ENCODE assay signal across 10 cellular contexts in the genomic region with DNA sequence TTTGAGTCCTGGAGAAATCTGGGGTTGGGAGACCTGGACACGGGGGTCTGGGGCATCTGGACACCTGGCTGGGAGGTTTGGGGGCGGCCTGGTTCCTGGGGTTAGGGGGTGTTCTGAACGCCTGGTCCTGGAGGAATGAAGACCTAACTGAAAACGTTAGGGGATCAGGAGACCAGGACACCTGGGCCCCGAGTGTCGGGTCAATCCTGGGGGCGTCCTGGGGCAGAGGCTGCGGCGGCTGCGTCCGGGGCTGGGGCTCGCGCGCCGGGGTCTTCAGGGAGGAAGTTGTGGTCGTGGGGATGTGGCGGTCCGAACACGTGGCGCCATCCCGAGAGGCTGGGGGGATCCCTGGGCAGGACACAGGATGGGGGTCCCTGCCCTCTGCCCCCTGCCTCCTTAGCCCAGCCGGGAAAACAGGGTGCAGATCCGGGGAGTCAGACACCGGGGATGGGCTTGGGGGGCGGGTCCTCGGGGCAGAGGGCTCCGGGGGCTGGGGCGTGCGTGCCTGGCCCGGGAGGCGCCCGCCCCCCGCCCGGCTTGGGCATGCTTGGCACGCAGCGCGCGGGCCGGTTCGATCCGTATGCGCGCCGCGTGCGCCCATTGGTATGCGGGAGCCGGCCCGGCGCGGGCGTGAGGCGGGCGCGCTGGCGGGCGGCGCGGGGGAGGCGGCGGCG. TPM values are rescaled to one million over a fixed set of nuclear protein-coding genes. Genes with fewer than 3 reads are reported as not detected.
DNase-seq lines count a peak whose midpoint lies in the region; ATAC-seq, FAIRE-seq and TF ChIP-seq lines count a peak whose summit lies in the region.
"Had no signal": no experiment of that assay in that cellular context is flagged by ENCODE, and none has a peak within 500 bp of the region (broad histone marks: within the 10 kb centered on the region; RNA-seq: fewer than 3 reads in every experiment).

No MANE protein-coding gene starts in this region.

- no peaks in the 10 kb centered on the region for H3K9me3 Mint-ChIP-seq in activated CD8-positive, alpha-beta T cell treated with anti-CD3 and anti-CD28 coated beads for 36 hours
- H3K9me3 Mint-ChIP-seq: CD8-positive, alpha-beta memory T cell had no signal

- no peak for FAIRE-seq in GM19239 (lab: Jason Lieb, UNC)

- peaks cover 45% of the 10 kb centered on the region for H3K27me3 Mint-ChIP-seq in activated CD8-positive, alpha-beta T cell treated with anti-CD3 and anti-CD28 coated beads for 36 hours

- H3K27ac ChIP-seq in heart left ventricle (no peak overlapping the region), urinary bladder (ENCODE audit: low read depth) (no peak overlapping the region)
- H3K27ac ChIP-seq: brain microvascular endothelial cell had no signal

- intact Hi-C loops in heart left ventricle (cut with DNase I), result no loop called here
- intact Hi-C loops in left ventricle myocardium superior (cut with micrococcal nuclease), result no loop called here
- intact Hi-C loops in activated CD8-positive, alpha-beta T cell treated with anti-CD3 and anti-CD28 coated beads for 36 hours (cut with micrococcal nuclease), result no loop called here

- CTCF ChIA-PET in activated CD8-positive, alpha-beta T cell treated with anti-CD3 and anti-CD28 coated beads for 36 hours (lab: Charles Lee), result interaction anchor here (1.1 to 6.6 kb wide), 4 partner anchors 7 to 224 kb away, joined by 3 to 60 read pairs (median 4); no protein-coding TSS in a partner anchor

- ATAC-seq in heart left ventricle, result no peak
- no peak for ATAC-seq in left ventricle myocardium superior
- ATAC-seq in activated CD8-positive, alpha-beta T cell treated with anti-CD3 and anti-CD28 coated beads for 36 hours, result peak; percentile 34
- ATAC-seq in HG03095 (IDR thresholded peaks at IDR 0.05; ENCODE audit: unreplicated experiment), result no peak

- POLR2A ChIA-PET in activated CD8-positive, alpha-beta T cell treated with anti-CD3 and anti-CD28 coated beads for 36 hours (lab: Charles Lee), result interaction anchor here (0.6 to 1.6 kb wide), 3 partner anchors 14 to 251 kb away, joined by 3 to 4 read pairs (median 3); partner anchors contain the start of gene TMEM160

- peaks cover 8% of the 10 kb centered on the region for H3K4me1 Mint-ChIP-seq in activated CD8-positive, alpha-beta T cell treated with anti-CD3 and anti-CD28 coated beads for 36 hours (ENCODE audit: low read depth)

- no peak overlapping the region for H3K27ac Mint-ChIP-seq in activated CD8-positive, alpha-beta T cell treated with anti-CD3 and anti-CD28 coated beads for 36 hours

- DNase-seq in heart left ventricle, result no peak
- no peak for DNase-seq in left ventricle myocardium superior
- no peak for DNase-seq in activated CD8-positive, alpha-beta T cell treated with anti-CD3 and anti-CD28 coated beads for 36 hours
- no peak for DNase-seq in GM19239 (ENCODE audit: insufficient read length, low spot score)
- DNase-seq in NCI-H82 treated with DMSO at 0.1 percent for 48 hours (lab: John Stamatoyannopoulos, UW; ENCODE audit: unreplicated experiment), result no peak
- DNase-seq: brain microvascular endothelial cell; CD8-positive, alpha-beta memory T cell had no signal

- WGBS in heart left ventricle, 4 donors, result 0 to 6% (median 1%) methylated on average over 6 to 62 of the region's 62 CpGs
- WGBS in urinary bladder, result 1% methylated on average over 62 of the region's 62 CpGs

- no peak overlapping the region for H3K4me3 Mint-ChIP-seq in activated CD8-positive, alpha-beta T cell treated with anti-CD3 and anti-CD28 coated beads for 36 hours

- H3K4me1 ChIP-seq in heart left ventricle (peaks cover 3 to 39% (median 16%) of the 10 kb centered on the region in 12 donors), urinary bladder (ENCODE audit: insufficient read depth) (no peaks in the 10 kb centered on the region)

- H3K36me3 ChIP-seq in heart left ventricle, result no peaks in the 10 kb centered on the region
- no peaks in the 10 kb centered on the region for H3K36me3 ChIP-seq in urinary bladder (ENCODE audit: insufficient read depth)
- H3K36me3 ChIP-seq: brain microvascular endothelial cell had no signal

- H3K36me3 Mint-ChIP-seq in activated CD8-positive, alpha-beta T cell treated with anti-CD3 and anti-CD28 coated beads for 36 hours (ENCODE audit: low read depth), result no peaks in the 10 kb centered on the region
- H3K36me3 Mint-ChIP-seq: CD8-positive, alpha-beta memory T cell had no signal

- no peak for TF ChIP-seq CTCF in heart left ventricle (IDR thresholded peaks at IDR 0.05)
- no peak for TF ChIP-seq CTCF in activated CD8-positive, alpha-beta T cell treated with anti-CD3 and anti-CD28 coated beads for 36 hours (IDR thresholded peaks at IDR 0.05)

- H3K27me3 ChIP-seq in heart left ventricle, result peaks cover 32 to 67% (median 49%) of the 10 kb centered on the region in 9 donors

- H3K4me3 ChIP-seq in heart left ventricle (peak overlapping the region in 10 of 12 donors; percentile 7 to 50 (median 39)), iPS-18c (ENCODE audit: insufficient read depth, low read depth, low read length) (peak overlapping the region; percentile 61), urinary bladder (ENCODE audit: low read depth, low read length) (peak overlapping the region; percentile 24)

- H3K9me3 ChIP-seq in heart left ventricle (no peaks in the 10 kb centered on the region), iPS-18c (ENCODE audit: control insufficient read depth, insufficient read depth, low read length) (peaks cover 2% of the 10 kb centered on the region)

- no peak for TF ChIP-seq POLR2A in heart left ventricle (IDR thresholded peaks at IDR 0.05)

RNA-seq across cellular contexts. Expression of gene NPAS1, which starts 0.6 kb away (rescaled TPM):
- total RNA-seq in heart left ventricle, result 1 to 10 TPM in 2 of 9 donors, under 1 TPM in 6, not detected in 1; 0.16 to 1.3 (median 0.53) TPM
- polyA plus RNA-seq in heart left ventricle, result 1 to 10 TPM; 1.2 to 1.3 TPM
- 0.32 TPM for total RNA-seq in left ventricle myocardium superior
- total RNA-seq in activated CD8-positive, alpha-beta T cell treated with anti-CD3 and anti-CD28 coated beads for 36 hours, result under 1 TPM; 0.27 to 0.65 TPM
- total RNA-seq in urinary bladder, result 0.16 TPM
- polyA plus RNA-seq in urinary bladder, result 0.18 TPM
- polyA plus RNA-seq: CD8-positive, alpha-beta memory T cell had no signal

RNA-seq across cellular contexts. Expression of gene TMEM160, which starts 28.2 kb away (rescaled TPM):
- 10 to 100 TPM; 21.7 to 58.0 (median 24.5) TPM for total RNA-seq in heart left ventricle
- 10 to 100 TPM; 10.5 to 21.7 TPM for polyA plus RNA-seq in heart left ventricle
- total RNA-seq in left ventricle myocardium superior, result 31.6 TPM
- 10 to 100 TPM; 61.2 to 61.5 TPM for total RNA-seq in activated CD8-positive, alpha-beta T cell treated with anti-CD3 and anti-CD28 coated beads for 36 hours
- 7.5 TPM for total RNA-seq in urinary bladder
- polyA plus RNA-seq in urinary bladder, result 72.3 TPM
